ENCODE assay signal across 41 cellular contexts in genomic region chr11:8937659-8938058, GRCh38. TPM values are rescaled to one million over a fixed set of nuclear protein-coding genes. Genes with fewer than 3 reads are reported as not detected.
"Had no signal": no experiment of that assay in that cellular context is flagged by ENCODE, and none has a peak within 500 bp of the region (broad histone marks: within the 10 kb centered on the region; RNA-seq: fewer than 3 reads in every experiment).

No MANE protein-coding gene starts in this region.

- H3K4me1 Mint-ChIP-seq: activated naive CD8-positive, alpha-beta T cell treated with anti-CD3 and anti-CD28 coated beads, Interleukin-2, amount 10 ng/mL, durations not matched to agents 7 days and 5 days; activated naive CD8-positive, alpha-beta T cell treated with anti-CD3 and anti-CD28 coated beads, Interleukin-2, amount 50 U/mL, for 24 hours; central memory CD8-positive, alpha-beta T cell had no signal

- H3K27ac ChIP-seq: ascending aorta, cardiac muscle cell, VCaP had no signal

- DNase-seq: activated B cell treated with CpG ODN at 0.5 μM for 24 hours; activated CD4-positive, alpha-beta memory T cell treated with anti-CD3 and anti-CD28 coated beads for 36 hours; activated CD4-positive, alpha-beta T cell treated with anti-CD3 and anti-CD28 coated beads for 4 hours; activated CD4-positive, alpha-beta T cell treated with anti-CD3 and anti-CD28 coated beads, Interleukin-2, amount 10 ng/mL, durations not matched to agents 24 days and 14 days; activated CD4-positive, alpha-beta T cell treated with anti-CD3 and anti-CD28 coated beads, Interleukin-2, amount 50 U/mL, for 1 hour; activated CD4-positive, alpha-beta T cell treated with anti-CD3 and anti-CD28 coated beads, Interleukin-2, amount 50 U/mL, for 4 hours; activated CD4-positive, CD25-positive, alpha-beta regulatory T cell treated with anti-CD3 and anti-CD28 coated beads, Interleukin-2, amount 50 U/mL, for 72 hours; activated CD8-positive, alpha-beta memory T cell treated with anti-CD3 and anti-CD28 coated beads, Interleukin-2, amount 50 U/mL, for 4 hours; activated CD8-positive, alpha-beta T cell treated with anti-CD3 and anti-CD28 coated beads for 36 hours; activated effector memory CD4-positive, alpha-beta T cell treated with Interleukin-2 at 50 U/mL for 16 hours; activated gamma-delta T cell; activated naive CD4-positive, alpha-beta T cell treated with anti-CD3 and anti-CD28 coated beads, Interleukin-2, amount 10 ng/mL, durations not matched to agents 7 days and 5 days; activated naive CD4-positive, alpha-beta T cell treated with Interleukin-2 at 50 U/mL for 16 hours; activated naive CD8-positive, alpha-beta T cell treated with anti-CD3 and anti-CD28 coated beads, Interleukin-2, amount 10 ng/mL, durations not matched to agents 7 days and 5 days; activated naive CD8-positive, alpha-beta T cell treated with anti-CD3 and anti-CD28 coated beads, Interleukin-2, amount 50 U/mL, for 24 hours; activated T-cell treated with anti-CD3 and anti-CD28 coated beads for 4 hours; activated T-cell treated with anti-CD3 and anti-CD28 coated beads, Interleukin-2, amount 50 U/mL, for 1 hour; activated T-cell treated with anti-CD3 and anti-CD28 coated beads, Interleukin-2, amount 50 U/mL, for 4 hours; amygdala; anterior cingulate cortex; caudate nucleus; cerebellar nuclear complex; T-helper 2 cell; T-helper 9 cell had no signal

- H3K4me1 ChIP-seq: ascending aorta had no signal

- H3K9me3 ChIP-seq: ascending aorta had no signal

- FAIRE-seq: bronchial epithelial cell, TTC549 had no signal

- H3K4me3 Mint-ChIP-seq: activated B cell treated with CpG ODN at 0.5 μM for 24 hours; activated CD4-positive, alpha-beta memory T cell treated with anti-CD3 and anti-CD28 coated beads for 36 hours; activated CD4-positive, alpha-beta T cell treated with anti-CD3 and anti-CD28 coated beads, Interleukin-2, amount 10 ng/mL, durations not matched to agents 24 days and 14 days; activated CD8-positive, alpha-beta T cell treated with anti-CD3 and anti-CD28 coated beads for 36 hours; activated naive CD4-positive, alpha-beta T cell treated with anti-CD3 and anti-CD28 coated beads, Interleukin-2, amount 10 ng/mL, durations not matched to agents 7 days and 5 days; activated naive CD4-positive, alpha-beta T cell treated with anti-CD3 and anti-CD28 coated beads, Interleukin-2, amount 50 U/mL, for 24 hours; activated naive CD8-positive, alpha-beta T cell; activated naive CD8-positive, alpha-beta T cell treated with anti-CD3 and anti-CD28 coated beads, Interleukin-2, amount 10 ng/mL, durations not matched to agents 7 days and 5 days; activated naive CD8-positive, alpha-beta T cell treated with anti-CD3 and anti-CD28 coated beads, Interleukin-2, amount 50 U/mL, for 24 hours; activated T-cell treated with anti-CD3 and anti-CD28 coated beads, Interleukin-2, amount 50 U/mL, for 4 hours; activated T-helper 1 cell treated with anti-CD3 and anti-CD28 coated beads, Interleukin-12 subunit alpha, Interleukin-12 subunit beta, Interleukin-2, Interleukin-4 antibody, amounts not matched to agents 30 ng/mL and 10 ng/mL and 1 ng/mL, durations not matched to agents 14 hours and 24 hours and 36 hours; brain; central memory CD8-positive, alpha-beta T cell; T-helper 1 cell treated with Interleukin-12 subunit alpha and Interleukin-12 subunit beta and Interleukin-4 antibody, amounts not matched to agents 30 μg/mL and 1 μg/mL, for 36 hours; T-helper 2 cell treated with Interferon-gamma antibody and Interleukin-4, amounts not matched to agents 5 μg/mL and 100 μg/mL, for 36 hours had no signal

- H3K27ac Mint-ChIP-seq: activated B cell treated with CpG ODN at 0.5 μM for 24 hours; activated CD4-positive, alpha-beta memory T cell treated with anti-CD3 and anti-CD28 coated beads for 36 hours; activated CD4-positive, alpha-beta T cell treated with anti-CD3 and anti-CD28 coated beads, Interleukin-2, amount 10 ng/mL, durations not matched to agents 24 days and 14 days; activated CD8-positive, alpha-beta T cell treated with anti-CD3 and anti-CD28 coated beads for 36 hours; activated naive CD4-positive, alpha-beta T cell treated with anti-CD3 and anti-CD28 coated beads, Interleukin-2, amount 10 ng/mL, durations not matched to agents 7 days and 5 days; activated naive CD4-positive, alpha-beta T cell treated with anti-CD3 and anti-CD28 coated beads, Interleukin-2, amount 50 U/mL, for 24 hours; activated naive CD8-positive, alpha-beta T cell; activated naive CD8-positive, alpha-beta T cell treated with anti-CD3 and anti-CD28 coated beads, Interleukin-2, amount 10 ng/mL, durations not matched to agents 7 days and 5 days; activated naive CD8-positive, alpha-beta T cell treated with anti-CD3 and anti-CD28 coated beads, Interleukin-2, amount 50 U/mL, for 24 hours; activated T-cell treated with anti-CD3 and anti-CD28 coated beads, Interleukin-2, amount 50 U/mL, for 72 hours; activated T-helper 1 cell treated with anti-CD3 and anti-CD28 coated beads, Interleukin-12 subunit alpha, Interleukin-12 subunit beta, Interleukin-2, Interleukin-4 antibody, amounts not matched to agents 30 ng/mL and 10 ng/mL and 1 ng/mL, durations not matched to agents 14 hours and 24 hours and 36 hours; activated T-helper 2 cell treated with anti-CD3 and anti-CD28 coated beads, Interferon-gamma antibody, Interleukin-2, Interleukin-4, amounts not matched to agents 10 μg/mL and 5 μg/mL and 100 μg/mL, durations not matched to agents 14 hours and 24 hours and 36 hours; brain; T-helper 1 cell treated with Interleukin-12 subunit alpha and Interleukin-12 subunit beta and Interleukin-4 antibody, amounts not matched to agents 30 μg/mL and 1 μg/mL, for 36 hours; T-helper 2 cell treated with Interferon-gamma antibody and Interleukin-4, amounts not matched to agents 5 μg/mL and 100 μg/mL, for 36 hours had no signal

- H3K27me3 Mint-ChIP-seq: activated naive CD4-positive, alpha-beta T cell treated with anti-CD3 and anti-CD28 coated beads, Interleukin-2, amount 50 U/mL, for 24 hours; activated naive CD8-positive, alpha-beta T cell treated with anti-CD3 and anti-CD28 coated beads, Interleukin-2, amount 50 U/mL, for 24 hours had no signal

- H3K4me3 ChIP-seq: ascending aorta, cardiac muscle cell had no signal

- H3K27me3 ChIP-seq: ascending aorta, cardiac muscle cell had no signal

- ATAC-seq: activated CD8-positive, alpha-beta T cell treated with anti-CD3 and anti-CD28 coated beads for 36 hours; activated naive CD8-positive, alpha-beta T cell treated with anti-CD3 and anti-CD28 coated beads, Interleukin-2, amount 50 U/mL, for 24 hours; activated T-cell treated with anti-CD3 and anti-CD28 coated beads, Interleukin-2, amount 50 U/mL, for 4 hours had no signal

- H3K9me3 Mint-ChIP-seq: activated B cell treated with CpG ODN at 0.5 μM for 24 hours; activated CD4-positive, alpha-beta memory T cell treated with anti-CD3 and anti-CD28 coated beads for 36 hours; activated CD4-positive, alpha-beta T cell treated with anti-CD3 and anti-CD28 coated beads, Interleukin-2, amount 10 ng/mL, durations not matched to agents 24 days and 14 days; activated CD8-positive, alpha-beta T cell treated with anti-CD3 and anti-CD28 coated beads for 36 hours; activated naive CD4-positive, alpha-beta T cell treated with anti-CD3 and anti-CD28 coated beads, Interleukin-2, amount 10 ng/mL, durations not matched to agents 7 days and 5 days; activated naive CD4-positive, alpha-beta T cell treated with anti-CD3 and anti-CD28 coated beads, Interleukin-2, amount 50 U/mL, for 24 hours; activated naive CD8-positive, alpha-beta T cell treated with anti-CD3 and anti-CD28 coated beads, Interleukin-2, amount 10 ng/mL, durations not matched to agents 7 days and 5 days; activated naive CD8-positive, alpha-beta T cell treated with anti-CD3 and anti-CD28 coated beads, Interleukin-2, amount 50 U/mL, for 24 hours; activated T-cell treated with anti-CD3 and anti-CD28 coated beads, Interleukin-2, amount 50 U/mL, for 4 hours; activated T-cell treated with anti-CD3 and anti-CD28 coated beads, Interleukin-2, amount 50 U/mL, for 72 hours; activated T-helper 1 cell treated with anti-CD3 and anti-CD28 coated beads, Interleukin-12 subunit alpha, Interleukin-12 subunit beta, Interleukin-2, Interleukin-4 antibody, amounts not matched to agents 30 ng/mL and 10 ng/mL and 1 ng/mL, durations not matched to agents 14 hours and 24 hours and 36 hours; activated T-helper 2 cell treated with anti-CD3 and anti-CD28 coated beads, Interferon-gamma antibody, Interleukin-2, Interleukin-4, amounts not matched to agents 10 μg/mL and 5 μg/mL and 100 μg/mL, durations not matched to agents 14 hours and 24 hours and 36 hours; brain; central memory CD8-positive, alpha-beta T cell; T-helper 1 cell treated with Interleukin-12 subunit alpha and Interleukin-12 subunit beta and Interleukin-4 antibody, amounts not matched to agents 30 μg/mL and 1 μg/mL, for 36 hours; T-helper 2 cell treated with Interferon-gamma antibody and Interleukin-4, amounts not matched to agents 5 μg/mL and 100 μg/mL, for 36 hours had no signal

- H3K36me3 Mint-ChIP-seq: activated CD4-positive, alpha-beta memory T cell treated with anti-CD3 and anti-CD28 coated beads for 36 hours; activated naive CD4-positive, alpha-beta T cell treated with anti-CD3 and anti-CD28 coated beads, Interleukin-2, amount 10 ng/mL, durations not matched to agents 7 days and 5 days; activated naive CD4-positive, alpha-beta T cell treated with anti-CD3 and anti-CD28 coated beads, Interleukin-2, amount 50 U/mL, for 24 hours; activated naive CD8-positive, alpha-beta T cell; activated naive CD8-positive, alpha-beta T cell treated with anti-CD3 and anti-CD28 coated beads, Interleukin-2, amount 10 ng/mL, durations not matched to agents 7 days and 5 days; brain had no signal

- H3K36me3 ChIP-seq: ascending aorta, cardiac muscle cell had no signal

RNA-seq across cellular contexts. Expression of gene C11orf16, which starts 4.9 kb away (rescaled TPM):
- total RNA-seq: activated B cell treated with CpG ODN at 0.5 μM for 24 hours; activated CD4-positive, alpha-beta memory T cell treated with anti-CD3 and anti-CD28 coated beads for 36 hours; activated CD4-positive, alpha-beta T cell treated with anti-CD3 and anti-CD28 coated beads, Interleukin-2, amount 10 ng/mL, durations not matched to agents 24 days and 14 days; activated CD8-positive, alpha-beta memory T cell treated with anti-CD3 and anti-CD28 coated beads for 36 hours; activated CD8-positive, alpha-beta T cell treated with anti-CD3 and anti-CD28 coated beads for 36 hours; activated naive CD8-positive, alpha-beta T cell treated with anti-CD3 and anti-CD28 coated beads, Interleukin-2, amount 10 ng/mL, durations not matched to agents 7 days and 5 days; activated T-cell treated with anti-CD3 and anti-CD28 coated beads, Interleukin-2, amount 50 U/mL, for 4 hours; activated T-cell treated with anti-CD3 and anti-CD28 coated beads, Interleukin-2, amount 50 U/mL, for 72 hours; activated T-helper 1 cell treated with anti-CD3 and anti-CD28 coated beads, Interleukin-12 subunit alpha, Interleukin-12 subunit beta, Interleukin-2, Interleukin-4 antibody, amounts not matched to agents 30 ng/mL and 10 ng/mL and 1 ng/mL, durations not matched to agents 14 hours and 24 hours and 36 hours; activated T-helper 2 cell treated with anti-CD3 and anti-CD28 coated beads, Interferon-gamma antibody, Interleukin-2, Interleukin-4, amounts not matched to agents 10 μg/mL and 5 μg/mL and 100 μg/mL, durations not matched to agents 14 hours and 24 hours and 36 hours; ascending aorta; bronchial epithelial cell; cardiac muscle cell; chondrocyte had no signal
- polyA plus RNA-seq: adipose tissue, cardiac muscle cell had no signal

RNA-seq across cellular contexts. Expression of gene ASCL3, which starts 5.2 kb away (rescaled TPM):
- total RNA-seq: activated B cell treated with CpG ODN at 0.5 μM for 24 hours; activated CD4-positive, alpha-beta memory T cell treated with anti-CD3 and anti-CD28 coated beads for 36 hours; activated CD4-positive, alpha-beta T cell treated with anti-CD3 and anti-CD28 coated beads, Interleukin-2, amount 10 ng/mL, durations not matched to agents 24 days and 14 days; activated CD8-positive, alpha-beta memory T cell treated with anti-CD3 and anti-CD28 coated beads for 36 hours; activated CD8-positive, alpha-beta T cell treated with anti-CD3 and anti-CD28 coated beads for 36 hours; activated naive CD8-positive, alpha-beta T cell treated with anti-CD3 and anti-CD28 coated beads, Interleukin-2, amount 10 ng/mL, durations not matched to agents 7 days and 5 days; activated T-cell treated with anti-CD3 and anti-CD28 coated beads, Interleukin-2, amount 50 U/mL, for 4 hours; activated T-cell treated with anti-CD3 and anti-CD28 coated beads, Interleukin-2, amount 50 U/mL, for 72 hours; activated T-helper 1 cell treated with anti-CD3 and anti-CD28 coated beads, Interleukin-12 subunit alpha, Interleukin-12 subunit beta, Interleukin-2, Interleukin-4 antibody, amounts not matched to agents 30 ng/mL and 10 ng/mL and 1 ng/mL, durations not matched to agents 14 hours and 24 hours and 36 hours; activated T-helper 2 cell treated with anti-CD3 and anti-CD28 coated beads, Interferon-gamma antibody, Interleukin-2, Interleukin-4, amounts not matched to agents 10 μg/mL and 5 μg/mL and 100 μg/mL, durations not matched to agents 14 hours and 24 hours and 36 hours; ascending aorta; bronchial epithelial cell; cardiac muscle cell; chondrocyte had no signal
- polyA plus RNA-seq: cardiac muscle cell had no signal
